ENCODE assay signal across 13 cellular contexts in the genomic region with DNA sequence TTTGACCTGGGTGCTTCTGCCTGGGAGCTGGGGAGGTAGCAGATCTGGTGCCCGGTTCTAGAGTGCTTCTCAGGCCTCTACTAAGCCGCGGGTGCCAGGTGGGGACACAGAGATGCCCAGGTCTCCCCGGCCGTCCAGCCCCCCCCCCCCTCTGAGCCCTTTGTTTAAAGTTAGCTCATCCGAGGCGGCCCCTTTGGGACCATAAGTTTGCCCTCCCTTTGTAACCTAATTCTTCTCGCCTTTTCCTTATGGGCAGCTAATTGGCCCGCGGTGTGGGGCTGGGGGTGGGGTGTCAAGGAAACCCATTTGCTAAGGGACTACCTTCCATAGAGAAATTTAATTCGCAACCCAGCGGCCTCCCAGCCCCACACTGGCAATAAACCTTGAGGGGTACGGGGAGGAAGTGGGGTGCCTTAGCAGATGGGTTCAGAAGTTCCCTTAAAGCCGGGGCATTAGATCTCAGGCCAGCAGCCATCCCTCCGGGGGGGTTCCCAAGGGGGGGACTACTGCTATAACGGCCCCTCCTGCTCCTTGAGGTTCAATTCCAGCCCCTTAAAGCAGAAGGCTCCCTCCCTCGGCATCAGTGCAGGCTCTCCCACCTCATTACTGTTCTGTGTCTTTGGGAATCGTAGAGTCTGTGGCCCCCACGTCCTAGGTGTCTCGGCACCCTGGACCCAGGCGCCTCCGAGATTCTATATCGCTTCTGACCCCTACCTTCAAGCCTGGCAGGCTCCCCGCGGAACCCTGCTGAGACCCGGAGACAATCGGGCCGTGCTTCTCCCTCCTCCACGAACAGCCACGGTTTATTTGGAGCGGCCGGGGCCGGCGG. TPM values are rescaled to one million over a fixed set of nuclear protein-coding genes. Genes with fewer than 3 reads are reported as not detected.
DNase-seq lines count a peak whose midpoint lies in the region; ATAC-seq and TF ChIP-seq lines count a peak whose summit lies in the region.
"Had no signal": no experiment of that assay in that cellular context is flagged by ENCODE, and none has a peak within 500 bp of the region (broad histone marks: within the 10 kb centered on the region; RNA-seq: fewer than 3 reads in every experiment).

No MANE protein-coding gene starts in this region.

- H3K4me1 ChIP-seq in naive thymus-derived CD4-positive, alpha-beta T cell (ENCODE audit: control insufficient read depth in 2 of 2, insufficient read depth in 2 of 2, low read length in 2 of 2): peaks cover 11 to 50% of the 10 kb centered on the region in 2 donors

- no peaks in the 10 kb centered on the region for H3K36me3 Mint-ChIP-seq in brain
- H3K36me3 Mint-ChIP-seq in naive thymus-derived CD4-positive, alpha-beta T cell: no peaks in the 10 kb centered on the region

- H3K4me3 ChIP-seq in AG04450 (ENCODE audit: low read depth, low read length): peak overlapping the region; percentile 82
- no peak overlapping the region for H3K4me3 ChIP-seq in H7 (ENCODE audit: insufficient read depth, low read depth, low read length)
- H3K4me3 ChIP-seq in naive thymus-derived CD4-positive, alpha-beta T cell (ENCODE audit: low read length): no peak overlapping the region
- H3K4me3 ChIP-seq: MG63, thyroid gland had no signal

- peak overlapping the region; percentile 75 for H3K27ac ChIP-seq in AG04450 (ENCODE audit: low read depth, low read length)
- H3K27ac ChIP-seq in naive thymus-derived CD4-positive, alpha-beta T cell (ENCODE audit: low read depth, low read length): no peak overlapping the region

- H3K9me3 Mint-ChIP-seq in brain: no peaks in the 10 kb centered on the region
- H3K9me3 Mint-ChIP-seq in naive thymus-derived CD4-positive, alpha-beta T cell: peaks cover 0 to 2% (median 0%) of the 10 kb centered on the region in 11 donors
- H3K9me3 Mint-ChIP-seq: dendritic cell treated with granulocyte-macrophage colony-stimulating factor and Interleukin-4, amounts not matched to agents 40 ng/mL and 50 ng/mL, for 4 days had no signal

- TF ChIP-seq CTCF in AG04450 (IDR thresholded peaks at IDR 0.05; ENCODE audit: low read depth, low read length) (no peak), brain (conservative IDR thresholded peaks at IDR 0.05) (no peak)

- H3K27me3 Mint-ChIP-seq in brain: peaks cover 100% of the 10 kb centered on the region
- H3K27me3 Mint-ChIP-seq in naive thymus-derived CD4-positive, alpha-beta T cell: peaks cover 53 to 76% (median 58%) of the 10 kb centered on the region in 5 donors

- peak overlapping the region in 3 of 5 experiments; percentile 50 to 85 (median 84) for H3K4me3 Mint-ChIP-seq in brain
- H3K4me3 Mint-ChIP-seq in naive thymus-derived CD4-positive, alpha-beta T cell: peak overlapping the region in 8 of 10 donors; percentile 42 to 97 (median 62)
- H3K4me3 Mint-ChIP-seq: activated CD8-positive, alpha-beta T cell treated with anti-CD3 and anti-CD28 coated beads, Interleukin-2, amount 10 ng/mL, durations not matched to agents 7 days and 5 days; dendritic cell treated with granulocyte-macrophage colony-stimulating factor and Interleukin-4, amounts not matched to agents 40 ng/mL and 50 ng/mL, for 4 days had no signal

- peaks cover 29% of the 10 kb centered on the region for H3K4me1 Mint-ChIP-seq in brain
- H3K4me1 Mint-ChIP-seq in naive thymus-derived CD4-positive, alpha-beta T cell: peaks cover 19 to 45% (median 27%) of the 10 kb centered on the region in 7 donors

- ATAC-seq in naive thymus-derived CD4-positive, alpha-beta T cell: no peak
- no peak for ATAC-seq in GM21737 (IDR thresholded peaks at IDR 0.05; ENCODE audit: unreplicated experiment)
- ATAC-seq: activated CD8-positive, alpha-beta T cell treated with anti-CD3 and anti-CD28 coated beads, Interleukin-2, amount 10 ng/mL, durations not matched to agents 7 days and 5 days had no signal

- DNase-seq in AG04450 (ENCODE audit: low read depth, low spot score) (no peak), H7 (peak; percentile 75), germinal center (ENCODE audit: low spot score) (no peak), EL (no peak), NAMALWA (ENCODE audit: low spot score) (no peak)
- peak in 2 of 9 donors; percentile 26 to 33 for DNase-seq in naive thymus-derived CD4-positive, alpha-beta T cell
- DNase-seq: activated CD8-positive, alpha-beta T cell treated with anti-CD3 and anti-CD28 coated beads, Interleukin-2, amount 10 ng/mL, durations not matched to agents 7 days and 5 days; MG63; thyroid gland had no signal

- intact Hi-C loops in naive thymus-derived CD4-positive, alpha-beta T cell (cut with micrococcal nuclease): loop anchor here in 1 of 2 donors (5.0 to 10.0 kb wide), 2 partner anchors 266 to 414 kb away; no protein-coding TSS in a partner anchor

- H3K36me3 ChIP-seq in H7 (replicated peaks; ENCODE audit: control insufficient read depth, insufficient read depth, low read length): no peaks in the 10 kb centered on the region
- no peaks in the 10 kb centered on the region for H3K36me3 ChIP-seq in naive thymus-derived CD4-positive, alpha-beta T cell (ENCODE audit: control insufficient read depth in 2 of 3, insufficient read depth in 3 of 3, low read length in 3 of 3)
- H3K36me3 ChIP-seq: MG63, thyroid gland had no signal

- CTCF ChIA-PET in AG04450 (lab: Charles Lee): interaction anchor here (0.6 kb wide), 1 partner anchor 909 kb away, joined by 3 read pairs; no protein-coding TSS in a partner anchor
- CTCF ChIA-PET in naive thymus-derived CD4-positive, alpha-beta T cell (lab: Charles Lee): no interaction called here

- no peaks in the 10 kb centered on the region; the same call in 1 of the 2 replicates for H3K9me3 ChIP-seq in AG04450 (ENCODE audit: control insufficient read depth, insufficient read depth, low read length)
- no peaks in the 10 kb centered on the region for H3K9me3 ChIP-seq in naive thymus-derived CD4-positive, alpha-beta T cell (ENCODE audit: control insufficient read depth in 2 of 3, low read length in 3 of 3)
- H3K9me3 ChIP-seq: MG63, thyroid gland had no signal

- POLR2A ChIA-PET in AG04450 (lab: Yijun Ruan, JAX): interaction anchor here (0.6 kb wide), 1 partner anchor 116 kb away, joined by 5 read pairs; no protein-coding TSS in a partner anchor
- POLR2A ChIA-PET in naive thymus-derived CD4-positive, alpha-beta T cell (lab: Charles Lee): interaction anchor here (1.6 kb wide), 1 partner anchor 42 kb away, joined by 4 read pairs; no protein-coding TSS in a partner anchor

- H3K27me3 ChIP-seq in AG04450 (ENCODE audit: control insufficient read depth, insufficient read depth, low read length) (peaks cover 2% of the 10 kb centered on the region), H7 (ENCODE audit: control insufficient read depth, insufficient read depth, low read length) (peaks cover 99% of the 10 kb centered on the region)
- peaks cover 9 to 42% of the 10 kb centered on the region in 2 donors for H3K27me3 ChIP-seq in naive thymus-derived CD4-positive, alpha-beta T cell (ENCODE audit: control insufficient read depth in 2 of 2, insufficient read depth in 2 of 2, low read length in 2 of 2)

- peak overlapping the region in 1 of 5 experiments; percentile 50 for H3K27ac Mint-ChIP-seq in brain
- H3K27ac Mint-ChIP-seq in naive thymus-derived CD4-positive, alpha-beta T cell: peak overlapping the region in 1 of 9 donors; percentile 38
- H3K27ac Mint-ChIP-seq: activated CD8-positive, alpha-beta T cell treated with anti-CD3 and anti-CD28 coated beads, Interleukin-2, amount 10 ng/mL, durations not matched to agents 7 days and 5 days; dendritic cell treated with granulocyte-macrophage colony-stimulating factor and Interleukin-4, amounts not matched to agents 40 ng/mL and 50 ng/mL, for 4 days had no signal

RNA-seq across cellular contexts. Expression of gene GATA2, which starts 1.7 kb away (rescaled TPM):
- 4.8 and 6.1 TPM in 2 replicates for polyA plus RNA-seq in AG04450 (2011; rRNA removed)
- 4.2 and 4.9 TPM in 2 replicates for polyA minus RNA-seq in AG04450 (2011; rRNA and poly(A)+ RNA removed)
- 3.9 and 5.4 TPM in 2 replicates for total RNA-seq in H7 (2014; rRNA removed; shearing (Covaris generic))
- polyA plus RNA-seq in brain (ENCODE audit: insufficient read depth, low read depth, low replicate concordance): 3.7 TPM
- total RNA-seq in naive thymus-derived CD4-positive, alpha-beta T cell: 10 to 100 TPM in 2 of 5 experiments, under 1 TPM in 1, not detected in 2; 0.30 to 70.9 (median 14.0) TPM
- not detected for polyA plus RNA-seq in naive thymus-derived CD4-positive, alpha-beta T cell
- total RNA-seq: activated CD8-positive, alpha-beta T cell treated with anti-CD3 and anti-CD28 coated beads, Interleukin-2, amount 10 ng/mL, durations not matched to agents 7 days and 5 days had no signal

RNA-seq across cellular contexts. Expression of gene DNAJB8, which starts 24.6 kb away (rescaled TPM):
- polyA plus RNA-seq in AG04450 (2011; rRNA removed) (not detected in 2 replicates), brain (ENCODE audit: insufficient read depth, low read depth, low replicate concordance) (not detected)
- not detected in 2 replicates for polyA minus RNA-seq in AG04450 (2011; rRNA and poly(A)+ RNA removed)
- not detected in 2 replicates for total RNA-seq in H7 (2014; rRNA removed; shearing (Covaris generic))
- not detected for total RNA-seq in naive thymus-derived CD4-positive, alpha-beta T cell
- polyA plus RNA-seq in naive thymus-derived CD4-positive, alpha-beta T cell: not detected
- total RNA-seq: activated CD8-positive, alpha-beta T cell treated with anti-CD3 and anti-CD28 coated beads, Interleukin-2, amount 10 ng/mL, durations not matched to agents 7 days and 5 days; RPMI7951; thyroid gland had no signal
